In the genomic region with DNA sequence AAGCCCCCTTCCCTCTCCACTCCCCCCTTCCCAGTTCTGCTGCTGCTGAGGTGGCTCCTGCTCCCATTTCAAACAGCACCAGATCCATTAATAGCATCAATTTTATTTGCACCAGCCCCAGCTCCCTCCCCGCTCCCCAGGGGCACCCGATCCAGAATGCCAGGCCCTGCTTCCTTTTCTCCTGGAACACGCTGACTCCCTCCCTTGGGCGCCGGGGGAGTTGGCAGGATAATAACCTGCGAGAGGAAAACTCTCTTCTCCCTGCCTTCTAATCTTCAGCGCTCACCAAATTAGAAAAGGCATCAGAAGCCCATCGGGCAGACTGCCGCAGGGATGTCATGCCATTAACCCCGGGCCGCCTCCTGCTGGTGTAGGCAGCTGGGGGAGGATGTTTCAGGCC, we compare ENCODE assay signal across 19 cellular contexts.
"Had no signal": no experiment of that assay in that cellular context is flagged by ENCODE, and none has a peak within 500 bp of the region (broad histone marks: within the 10 kb centered on the region; RNA-seq: fewer than 3 reads in every experiment).

No MANE protein-coding gene starts in this region.

- H3K9me3 ChIP-seq: left lung, mucosa of descending colon, pancreas, sigmoid colon, testis had no signal

- ATAC-seq: activated CD4-positive, CD25-positive, alpha-beta regulatory T cell treated with anti-CD3 and anti-CD28 coated beads, Interleukin-2, amount 50 U/mL, for 24 hours; activated T-cell treated with anti-CD3 and anti-CD28 coated beads, Interleukin-2, amount 50 U/mL, for 4 hours; foreskin keratinocyte; left lung; mucosa of descending colon; pancreas; stimulated activated memory B cell treated with anti-CD40 and anti-IgM and Interleukin-4, amounts not matched to agents 10 μg/mL and 1 μg/mL and 100 μg/mL, for 72 hours had no signal

- DNase-seq: activated CD4-positive, alpha-beta T cell treated with anti-CD3 and anti-CD28 coated beads, Interleukin-2, amount 50 U/mL, for 1 hour; activated CD8-positive, alpha-beta memory T cell treated with anti-CD3 and anti-CD28 coated beads, Interleukin-2, amount 50 U/mL, for 4 hours; activated naive CD4-positive, alpha-beta T cell treated with anti-CD3 and anti-CD28 coated beads for 36 hours; activated T-cell treated with anti-CD3 and anti-CD28 coated beads, Interleukin-2, amount 50 U/mL, for 4 hours; anterior cingulate cortex; central memory CD4-positive, alpha-beta T cell; dorsolateral prefrontal cortex; foreskin keratinocyte; left lung; mucosa of descending colon; naive B cell; pancreas; sigmoid colon; stimulated activated CD4-positive, alpha-beta T cell treated with anti-CD3 and anti-CD28 coated beads, Interleukin-4, amount 100 ng/mL, for 4 hours; T1000; testis had no signal

- H3K27me3 ChIP-seq: pancreas, testis had no signal

- H3K36me3 ChIP-seq: left lung, pancreas, sigmoid colon had no signal

- H3K4me1 ChIP-seq: foreskin keratinocyte, left lung, pancreas, sigmoid colon, testis had no signal

- H3K4me3 ChIP-seq: dorsolateral prefrontal cortex, left lung, mucosa of descending colon, pancreas, sigmoid colon, testis had no signal

- H3K27ac ChIP-seq: dorsolateral prefrontal cortex, epithelial cell of prostate, foreskin keratinocyte, left lung, pancreas, sigmoid colon, testis had no signal
